ENCODE assay signal across 11 cellular contexts in genomic region chr2:159083601-159084000, GRCh38.
DNase-seq lines count a peak whose midpoint lies in the region; FAIRE-seq and TF ChIP-seq lines count a peak whose summit lies in the region.
"Had no signal": no experiment of that assay in that cellular context is flagged by ENCODE, and none has a peak within 500 bp of the region (broad histone marks: within the 10 kb centered on the region; RNA-seq: fewer than 3 reads in every experiment).

No MANE protein-coding gene starts in this region.

- no peaks in the 10 kb centered on the region for H3K27me3 Mint-ChIP-seq in osteocyte (ENCODE audit: unreplicated experiment)
- no peaks in the 10 kb centered on the region for H3K27me3 Mint-ChIP-seq in T-helper 2 cell treated with Interferon-gamma antibody and Interleukin-4, amounts not matched to agents 5 μg/mL and 100 μg/mL, for 36 hours (ENCODE audit: low read depth)

- H3K9me3 ChIP-seq in fibroblast of lung (ENCODE audit: control insufficient read depth, insufficient read depth, low read depth, low read length): no peaks in the 10 kb centered on the region

- H3K27ac ChIP-seq in fibroblast of lung (ENCODE audit: insufficient read depth, low read length): peak overlapping the region; percentile 86
- H3K27ac ChIP-seq: BLaER1 had no signal

- H3K27me3 ChIP-seq in fibroblast of lung (ENCODE audit: control insufficient read depth, insufficient read depth, low read length): no peaks in the 10 kb centered on the region
- H3K27me3 ChIP-seq: BLaER1 had no signal

- H3K4me3 ChIP-seq in AG10803 (ENCODE audit: low read length) (no peak overlapping the region), fibroblast of lung (replicated peaks in 1 of 4; ENCODE audit: control extremely low read depth in 1 of 4, insufficient read depth in 1 of 4, low read depth in 3 of 4, low read length in 4 of 4) (no peak overlapping the region)
- H3K4me3 ChIP-seq: BLaER1 had no signal

- peak; percentile 80 for DNase-seq in AG10803 (ENCODE audit: low read depth)
- peak; percentile 47 for DNase-seq in RPMI7951 (ENCODE audit: low read depth)
- DNase-seq in fibroblast of lung (ENCODE audit: low read depth in 2 of 2): peak in 1 of 2 donors; percentile 78
- DNase-seq in osteocyte (ENCODE audit: extremely low spot score, unreplicated experiment): no peak
- no peak for DNase-seq in T-helper 2 cell treated with Interferon-gamma antibody and Interleukin-4, amounts not matched to agents 5 μg/mL and 100 μg/mL, for 36 hours (ENCODE audit: low spot score)
- no peak for DNase-seq in stimulated activated CD4-positive, alpha-beta T cell treated with anti-CD3 and anti-CD28 coated beads, Interleukin-4, amount 100 ng/mL, for 1 hour
- DNase-seq in D721Med (ENCODE audit: insufficient read length, low spot score): no peak
- no peak for DNase-seq in GM12891 (ENCODE audit: insufficient read length, low spot score)
- DNase-seq: NCI-H226 had no signal

- H3K27ac Mint-ChIP-seq in osteocyte (ENCODE audit: unreplicated experiment): peak overlapping the region; percentile 56
- no peak overlapping the region for H3K27ac Mint-ChIP-seq in T-helper 2 cell treated with Interferon-gamma antibody and Interleukin-4, amounts not matched to agents 5 μg/mL and 100 μg/mL, for 36 hours

- no peaks in the 10 kb centered on the region for H3K9me3 Mint-ChIP-seq in osteocyte (ENCODE audit: unreplicated experiment)
- no peaks in the 10 kb centered on the region for H3K9me3 Mint-ChIP-seq in T-helper 2 cell treated with Interferon-gamma antibody and Interleukin-4, amounts not matched to agents 5 μg/mL and 100 μg/mL, for 36 hours
- H3K9me3 Mint-ChIP-seq: central memory CD8-positive, alpha-beta T cell had no signal

- H3K79me2 ChIP-seq in fibroblast of lung (ENCODE audit: control insufficient read depth, insufficient read depth, low read length): peaks cover 6% of the 10 kb centered on the region

- H3K4me1 Mint-ChIP-seq in osteocyte (ENCODE audit: unreplicated experiment): peaks cover 36% of the 10 kb centered on the region
- H3K4me1 Mint-ChIP-seq in T-helper 2 cell treated with Interferon-gamma antibody and Interleukin-4, amounts not matched to agents 5 μg/mL and 100 μg/mL, for 36 hours (ENCODE audit: low read depth): peaks cover 3% of the 10 kb centered on the region
- H3K4me1 Mint-ChIP-seq: central memory CD8-positive, alpha-beta T cell had no signal

- H3K36me3 ChIP-seq in fibroblast of lung (ENCODE audit: control insufficient read depth, insufficient read depth, low read length): no peaks in the 10 kb centered on the region
- H3K36me3 ChIP-seq: BLaER1 had no signal

- TF ChIP-seq POLR2A in GM12891 (IDR thresholded peaks at IDR 0.05; ENCODE audit: low read depth, low read length): no peak

- H3K36me3 Mint-ChIP-seq in osteocyte (ENCODE audit: unreplicated experiment): peaks cover 2% of the 10 kb centered on the region
- no peaks in the 10 kb centered on the region for H3K36me3 Mint-ChIP-seq in T-helper 2 cell treated with Interferon-gamma antibody and Interleukin-4, amounts not matched to agents 5 μg/mL and 100 μg/mL, for 36 hours (ENCODE audit: low read depth)

- H3K4me1 ChIP-seq in fibroblast of lung (ENCODE audit: control insufficient read depth, extremely low read depth, insufficient read depth, low read length): peaks cover 15% of the 10 kb centered on the region
- H3K4me1 ChIP-seq: BLaER1 had no signal

- no peaks in the 10 kb centered on the region for H4K20me1 ChIP-seq in fibroblast of lung (ENCODE audit: control insufficient read depth, extremely low read depth, insufficient read depth, low read length)
- H4K20me1 ChIP-seq: BLaER1 had no signal

- FAIRE-seq in D721Med (lab: Jason Lieb, UNC) (no peak), GM12891 (lab: Jason Lieb, UNC) (no peak)

- H3K4me2 ChIP-seq in fibroblast of lung (ENCODE audit: extremely low read depth, insufficient read depth, low read length): no peak overlapping the region
- H3K4me2 ChIP-seq: BLaER1 had no signal

- H2AFZ ChIP-seq in fibroblast of lung (ENCODE audit: low read length): no peak overlapping the region

- TF ChIP-seq CTCF in AG10803 (conservative IDR thresholded peaks at IDR 0.05; ENCODE audit: low read length) (no peak), fibroblast of lung (conservative IDR thresholded peaks at IDR 0.05 in 1 of 2, IDR thresholded peaks at IDR 0.05 in 1 of 2; ENCODE audit: low read depth in 1 of 2, low read length in 2 of 2) (no peak), osteocyte (IDR thresholded peaks at IDR 0.05) (no peak), D721Med (IDR thresholded peaks at IDR 0.05; ENCODE audit: insufficient read depth, missing control alignments) (no peak)

- no peak overlapping the region for H3K9ac ChIP-seq in fibroblast of lung (ENCODE audit: insufficient read depth, low read length)
- H3K9ac ChIP-seq: BLaER1 had no signal

- H3K4me3 Mint-ChIP-seq in osteocyte (ENCODE audit: unreplicated experiment): no peak overlapping the region
- no peak overlapping the region for H3K4me3 Mint-ChIP-seq in T-helper 2 cell treated with Interferon-gamma antibody and Interleukin-4, amounts not matched to agents 5 μg/mL and 100 μg/mL, for 36 hours
- H3K4me3 Mint-ChIP-seq: central memory CD8-positive, alpha-beta T cell had no signal

TF ChIP-seq in GM12891, 5 proteins besides CTCF, POLR2A, EP300 and RAD21:
- TF ChIP-seq POLR2AphosphoS5 (IDR thresholded peaks at IDR 0.05; ENCODE audit: low read depth, low read length) (no peak), TAF1 (IDR thresholded peaks at IDR 0.05; ENCODE audit: low read depth, low read length) (no peak), POU2F2 (IDR thresholded peaks at IDR 0.05; ENCODE audit: low read depth, low read length) (no peak), SPI1 (IDR thresholded peaks at IDR 0.05; ENCODE audit: low read depth, low read length) (no peak)

Comparison
In these comparisons a context has a peak if more than half of its experiments do, and no peak if none do; other contexts are left out.
1. DNase-seq: peak in AG10803 (single experiment) and RPMI7951 (single experiment); none in osteocyte (single experiment), T-helper 2 cell treated with Interferon-gamma antibody and Interleukin-4, amounts not matched to agents 5 μg/mL and 100 μg/mL, for 36 hours (single experiment), stimulated activated CD4-positive, alpha-beta T cell treated with anti-CD3 and anti-CD28 coated beads, Interleukin-4, amount 100 ng/mL, for 1 hour (single experiment), D721Med (single experiment) and GM12891 (single experiment).